ENCODE assay signal across 22 cellular contexts in genomic region chr1:108066808-108067207, GRCh38.
"Had no signal": no experiment of that assay in that cellular context is flagged by ENCODE, and none has a peak within 500 bp of the region (broad histone marks: within the 10 kb centered on the region; RNA-seq: fewer than 3 reads in every experiment).

No MANE protein-coding gene starts in this region.

- H3K27me3 Mint-ChIP-seq: stimulated activated naive B cell treated with anti-CD40 and anti-IgM and Interleukin-4, amounts not matched to agents 10 μg/mL and 1 μg/mL and 100 μg/mL, for 72 hours had no signal

- DNase-seq: natural killer cell; occipital lobe; ovary; posterior cingulate gyrus; psoas muscle; right cardiac atrium; right lobe of liver; sigmoid colon; small intestine; stimulated activated CD4-positive, alpha-beta T cell treated with anti-CD3 and anti-CD28 coated beads, Interleukin-15, amount 100 ng/mL, for 24 hours; stimulated activated CD4-positive, alpha-beta T cell treated with anti-CD3 and anti-CD28 coated beads, Interleukin-2, amount 100 ng/mL, for 24 hours; stimulated activated CD4-positive, alpha-beta T cell treated with anti-CD3 and anti-CD28 coated beads, Interleukin-2, amount 100 ng/mL, for 48 hours; stimulated activated CD4-positive, alpha-beta T cell treated with anti-CD3 and anti-CD28 coated beads, Interleukin-4, amount 100 ng/mL, for 24 hours; stimulated activated naive B cell treated with anti-CD40 and anti-IgM and Interleukin-4, amounts not matched to agents 10 μg/mL and 1 μg/mL and 100 μg/mL, for 72 hours; stimulated activated naive CD4-positive, alpha-beta T cell treated with Interleukin-2 at 50 U/mL for 16 hours; stomach; thyroid gland; upper lobe of left lung had no signal

- ATAC-seq: natural killer cell; psoas muscle; right cardiac atrium; right lobe of liver; stimulated activated effector memory CD8-positive, alpha-beta T cell treated with anti-CD3 and anti-CD28 coated beads, Interleukin-12 subunit alpha, Interleukin-12 subunit beta, amount 100 ng/mL, for 72 hours; stimulated activated naive B cell treated with anti-CD40 and anti-IgM and Interleukin-4, amounts not matched to agents 10 μg/mL and 1 μg/mL and 100 μg/mL, for 72 hours had no signal

- H3K36me3 Mint-ChIP-seq: neural progenitor cell; stimulated activated effector memory CD8-positive, alpha-beta T cell treated with anti-CD3 and anti-CD28 coated beads, Interleukin-12 subunit alpha, Interleukin-12 subunit beta, amount 100 ng/mL, for 72 hours had no signal

- H3K4me1 Mint-ChIP-seq: neural progenitor cell had no signal

- H3K4me3 Mint-ChIP-seq: natural killer cell; nephron; neural progenitor cell; stimulated activated effector memory CD8-positive, alpha-beta T cell treated with anti-CD3 and anti-CD28 coated beads, Interleukin-12 subunit alpha, Interleukin-12 subunit beta, amount 100 ng/mL, for 72 hours; stimulated activated naive B cell treated with anti-CD40 and anti-IgM and Interleukin-4, amounts not matched to agents 10 μg/mL and 1 μg/mL and 100 μg/mL, for 72 hours had no signal

- H3K27ac Mint-ChIP-seq: natural killer cell; nephron; neural progenitor cell; progenitor cell of endocrine pancreas; stimulated activated effector memory CD8-positive, alpha-beta T cell treated with anti-CD3 and anti-CD28 coated beads, Interleukin-12 subunit alpha, Interleukin-12 subunit beta, amount 100 ng/mL, for 72 hours; stimulated activated naive B cell treated with anti-CD40 and anti-IgM and Interleukin-4, amounts not matched to agents 10 μg/mL and 1 μg/mL and 100 μg/mL, for 72 hours had no signal
